In genomic region chr6:41896280-41896679, GRCh38 we compare ENCODE assay signal across 9 cellular contexts. TPM values are rescaled to one million over a fixed set of nuclear protein-coding genes. Genes with fewer than 3 reads are reported as not detected.
DNase-seq lines count a peak whose midpoint lies in the region; ATAC-seq and TF ChIP-seq lines count a peak whose summit lies in the region.
"Had no signal": no experiment of that assay in that cellular context is flagged by ENCODE, and none has a peak within 500 bp of the region (broad histone marks: within the 10 kb centered on the region; RNA-seq: fewer than 3 reads in every experiment).

No MANE protein-coding gene starts in this region.

- no peak overlapping the region for H4K8ac ChIP-seq in H9 (replicated peaks; ENCODE audit: insufficient read length, low read depth, low read length)

- peak overlapping the region; percentile 69 for H3K4me3 ChIP-seq in PC-9
- peak overlapping the region; percentile 77 for H3K4me3 ChIP-seq in epithelial cell of proximal tubule (ENCODE audit: low read depth, low read length)
- peak overlapping the region; percentile 69 to 91 (median 76) for H3K4me3 ChIP-seq in gastrocnemius medialis

- peak overlapping the region; percentile 95 for H3K4me2 ChIP-seq in H9 (ENCODE audit: insufficient read depth, insufficient read length, low read length)
- H3K4me2 ChIP-seq in PC-9 = peak overlapping the region; percentile 77

- DNase-seq in H9 (no peak), PC-9 (no peak), epithelial cell of proximal tubule (ENCODE audit: low read depth) (no peak), gastrocnemius medialis (no peak), erythroblast (lab: John Stamatoyannopoulos, UW) (no peak), GM10266 (ENCODE audit: extremely low spot score) (no peak)
- no peak for DNase-seq in stimulated activated naive CD4-positive, alpha-beta T cell (lab: John Stamatoyannopoulos, UW)
- DNase-seq: NCI-H1092 had no signal

- peaks cover 15% of the 10 kb centered on the region for H3K23me2 ChIP-seq in H9 (ENCODE audit: insufficient read length, low read depth, low read length, poor library complexity, severe bottlenecking)

- peaks cover 15 to 17% of the 10 kb centered on the region in 2 experiments for H3K4me1 Mint-ChIP-seq in H9

- no peaks in the 10 kb centered on the region for H3K79me1 ChIP-seq in H9 (ENCODE audit: insufficient read depth, low read depth, low read length, poor library complexity, severe bottlenecking)

- TF ChIP-seq POLR2A in gastrocnemius medialis (IDR thresholded peaks at IDR 0.05) (no peak), erythroblast (IDR thresholded peaks at IDR 0.05; ENCODE audit: low read length) (no peak)

- no peak overlapping the region for H2BK20ac ChIP-seq in H9 (ENCODE audit: low read depth, low read length, poor library complexity, severe bottlenecking)

- H3K27me3 Mint-ChIP-seq in H9 (ENCODE audit: low read depth) = no peaks in the 10 kb centered on the region

- no peak overlapping the region for H3T11ph ChIP-seq in H9 (ENCODE audit: low read length)

- POLR2A ChIA-PET in PC-9 (lab: Charles Lee; ENCODE audit: unreplicated experiment) = interaction anchor here (0.6 to 0.7 kb wide), 4 partner anchors 25 to 163 kb away, joined by 3 to 6 read pairs (median 6); partner anchors contain the start of gene MED20

- H3K9me3 Mint-ChIP-seq in H9 = no peaks in the 10 kb centered on the region

- peaks cover 17% of the 10 kb centered on the region; the same call in 1 of the 2 replicates for H3F3A ChIP-seq in PC-9 (ENCODE audit: insufficient read depth, low read depth)

- H4K5ac ChIP-seq in H9 (ENCODE audit: insufficient read length, low read depth, low read length) = no peak overlapping the region

- H3K27me3 ChIP-seq in H9 (ENCODE audit: insufficient read depth, low read length) (no peaks in the 10 kb centered on the region), PC-9 (ENCODE audit: insufficient read depth, low read depth) (no peaks in the 10 kb centered on the region), gastrocnemius medialis (no peaks in the 10 kb centered on the region)

- H3K9me3 ChIP-seq in H9 (ENCODE audit: control insufficient read depth, low read depth, low read length) (no peaks in the 10 kb centered on the region), PC-9 (ENCODE audit: insufficient read depth, low read depth) (no peaks in the 10 kb centered on the region), gastrocnemius medialis (no peaks in the 10 kb centered on the region)

- no peak overlapping the region for H3K18ac ChIP-seq in H9 (ENCODE audit: insufficient read length, low read depth, low read length)

- H3K27ac ChIP-seq in H9 (ENCODE audit: insufficient read length, low read depth, low read length) (peak overlapping the region; percentile 85), PC-9 (peak overlapping the region; percentile 79), gastrocnemius medialis (peak overlapping the region in 3 of 4 donors; percentile 84 to 91 (median 85))

- CTCF ChIA-PET in PC-9 (lab: Charles Lee) = interaction anchor here (0.6 to 0.7 kb wide), 2 partner anchors 108 to 320 kb away, joined by 8 read pairs; no protein-coding TSS in a partner anchor

- H3K36me3 Mint-ChIP-seq in H9 (ENCODE audit: insufficient read depth in 1 of 3, low read depth in 3 of 3) = peaks cover 0 to 5% (median 0%) of the 10 kb centered on the region in 3 experiments; a peak in 1 of 7 replicates

- H3K14ac ChIP-seq in H9 (ENCODE audit: insufficient read depth, low read length) = no peak overlapping the region

- TF ChIP-seq CTCF in H9 (conservative IDR thresholded peaks at IDR 0.05) (no peak), PC-9 (conservative IDR thresholded peaks at IDR 0.05) (no peak), epithelial cell of proximal tubule (conservative IDR thresholded peaks at IDR 0.05; ENCODE audit: low read depth, low read length) (no peak), gastrocnemius medialis (IDR thresholded peaks at IDR 0.05 in 4 of 5, conservative IDR thresholded peaks at IDR 0.05 in 1 of 5) (no peak), GM10266 (IDR thresholded peaks at IDR 0.05; ENCODE audit: control insufficient read depth, insufficient read depth, low read depth, missing control alignments) (no peak)

- H3K79me2 ChIP-seq in H9 (ENCODE audit: insufficient read depth, low read length) = no peaks in the 10 kb centered on the region
- no peaks in the 10 kb centered on the region for H3K79me2 ChIP-seq in PC-9 (ENCODE audit: low read depth)

- H2AK5ac ChIP-seq in H9 (ENCODE audit: insufficient read length, low read length) = no peak overlapping the region

- no peak overlapping the region for H2BK5ac ChIP-seq in H9 (ENCODE audit: insufficient read length, low read length)

- no peaks in the 10 kb centered on the region for H3K9me2 ChIP-seq in PC-9 (ENCODE audit: insufficient read depth)

- H3K4ac ChIP-seq in H9 (ENCODE audit: low read depth, low read length) = no peak overlapping the region

- BruUV-seq in PC-9 (replicated peaks; lab: Mats Ljungman, UMichigan) = no TSS peak

- H2BK120ac ChIP-seq in H9 (ENCODE audit: low read depth, low read length, poor library complexity, severe bottlenecking) = no peak overlapping the region

- ATAC-seq in gastrocnemius medialis (no peak), GM18861 (IDR thresholded peaks at IDR 0.05; ENCODE audit: unreplicated experiment) (no peak)

- no peak overlapping the region for H2AFZ ChIP-seq in H9 (ENCODE audit: low read length)
- H2AFZ ChIP-seq in PC-9 = peak overlapping the region; percentile 77; the same call in 1 of the 2 replicates

- in situ Hi-C loops in gastrocnemius medialis (cut with MboI; ENCODE audit: low sequenced_read_pairs in 4 of 4) = no loop called here

- H3K27ac Mint-ChIP-seq in H9 = peak overlapping the region; percentile 94 to 99 (median 95)

- H3K4me1 ChIP-seq in H9 (ENCODE audit: insufficient read depth, low read length) = peaks cover 9% of the 10 kb centered on the region; the same call in 1 of the 2 replicates
- H3K4me1 ChIP-seq in PC-9 (replicated peaks; ENCODE audit: insufficient read depth) = peaks cover 16% of the 10 kb centered on the region
- H3K4me1 ChIP-seq in gastrocnemius medialis = peaks cover 8 to 22% of the 10 kb centered on the region in 2 donors

- no peaks in the 10 kb centered on the region for H4K20me1 ChIP-seq in H9 (ENCODE audit: control insufficient read depth, insufficient read depth, insufficient read length)
- no peaks in the 10 kb centered on the region for H4K20me1 ChIP-seq in PC-9 (ENCODE audit: insufficient read depth)

- intact Hi-C loops in PC-9 (cut with micrococcal nuclease; ENCODE audit: unreplicated experiment) (no loop called here), gastrocnemius medialis (cut with DNase I; ENCODE audit: low total_unique reads) (no loop called here)

- H3K23ac ChIP-seq in H9 (ENCODE audit: insufficient read length, low read depth, low read length) = no peak overlapping the region

- no peak overlapping the region for H4K91ac ChIP-seq in H9 (ENCODE audit: insufficient read length, low read depth, low read length)

- H3K4me3 Mint-ChIP-seq in H9 = no peak overlapping the region; a peak in 1 of 5 replicates

- peak overlapping the region; percentile 84 for H3K9ac ChIP-seq in H9 (ENCODE audit: extremely low read depth, insufficient read length, low read length)

- no peak overlapping the region for H2BK12ac ChIP-seq in H9 (ENCODE audit: insufficient read length, low read depth, low read length)

- H2BK15ac ChIP-seq in H9 (ENCODE audit: low read depth, low read length) = no peak overlapping the region

- 0 out of 2 replicates have a peak, but pooled peaks cover 11% of the 10 kb centered on the region for H3K36me3 ChIP-seq in PC-9 (ENCODE audit: low read depth)
- H3K36me3 ChIP-seq in gastrocnemius medialis = peaks cover 0 to 4% of the 10 kb centered on the region in 2 donors

- WGBS in H9 (ENCODE audit: extremely low coverage, insufficient read length, low lambda C conversion rate) = no CpG with 5 or more reads among the region's 3 CpGs

- H3K56ac ChIP-seq in H9 (ENCODE audit: insufficient read length, low read depth, low read length) = no peak overlapping the region

RNA-seq across cellular contexts. Expression of gene USP49, which starts 1.1 kb away (rescaled TPM):
- total RNA-seq in H9 (2021) (18.7 and 19.0 TPM in 2 replicates), PC-9 (2021) (10.9 and 13.9 TPM in 2 replicates), epithelial cell of proximal tubule (0.94 and 2.7 TPM in 2 replicates), gastrocnemius medialis (1 to 10 TPM in 2 of 4 donors, under 1 TPM in 2; 0.27 to 2.8 (median 1.1) TPM)

RNA-seq across cellular contexts. Expression of gene MED20, which starts 24.7 kb away (rescaled TPM):
- total RNA-seq in H9 (2021) (28.9 and 29.9 TPM in 2 replicates), PC-9 (2021) (45.8 and 61.8 TPM in 2 replicates), epithelial cell of proximal tubule (20.9 and 27.1 TPM in 2 replicates), gastrocnemius medialis (10 to 100 TPM; 11.5 to 16.5 (median 12.1) TPM)

RNA-seq across cellular contexts. Expression of gene BYSL, which starts 25.0 kb away (rescaled TPM):
- total RNA-seq in H9 (2021) = 71.1 and 74.2 TPM in 2 replicates
- total RNA-seq in PC-9 (2021) = 33.0 and 36.5 TPM in 2 replicates
- 8.7 and 27.3 TPM in 2 replicates for total RNA-seq in epithelial cell of proximal tubule
- 10 to 100 TPM in 3 of 4 donors, 1 to 10 TPM in 1; 8.0 to 16.6 (median 12.9) TPM for total RNA-seq in gastrocnemius medialis

RNA-seq across cellular contexts. Expression of gene CCND3, which starts 45.3 kb away (rescaled TPM):
- total RNA-seq in H9 (2021) (24.2 and 25.3 TPM in 2 replicates), PC-9 (2021) (70.5 and 75.1 TPM in 2 replicates), epithelial cell of proximal tubule (45.4 and 54.2 TPM in 2 replicates), gastrocnemius medialis (10 to 100 TPM; 28.9 to 48.7 (median 44.7) TPM)
